ENCODE assay signal across 11 cellular contexts in genomic region chr11:13354335-13354734, GRCh38.
DNase-seq lines count a peak whose midpoint lies in the region; ATAC-seq and TF ChIP-seq lines count a peak whose summit lies in the region.
"Had no signal": no experiment of that assay in that cellular context is flagged by ENCODE, and none has a peak within 500 bp of the region (broad histone marks: within the 10 kb centered on the region; RNA-seq: fewer than 3 reads in every experiment).

No MANE protein-coding gene starts in this region.

- no TSS peak for BruUV-seq in Calu3 (replicated peaks; lab: Mats Ljungman, UMichigan)

- no peaks in the 10 kb centered on the region for H3K9me3 Mint-ChIP-seq in Calu3 (ENCODE audit: low read depth, unreplicated experiment)

- no peaks in the 10 kb centered on the region for H3K27me3 Mint-ChIP-seq in Calu3 (ENCODE audit: unreplicated experiment)

- no peak for DNase-seq in Calu3
- peak; percentile 40 for DNase-seq in HT1080 (ENCODE audit: low read depth)
- DNase-seq in left colon = no peak
- no peak for DNase-seq in NCI-H2081 (lab: John Stamatoyannopoulos, UW)
- DNase-seq in NCI-H524 (lab: John Stamatoyannopoulos, UW) = no peak
- DNase-seq in anterior cingulate cortex (lab: John Stamatoyannopoulos, UW) = no peak
- DNase-seq: activated T-cell treated with anti-CD3 and anti-CD28 coated beads, Interleukin-2, amount 50 U/mL, for 1 hour; stomach had no signal

- CTCF ChIA-PET in Calu3 (lab: Charles Lee) = interaction anchor here (0.6 kb wide), 1 partner anchor 552 kb away, joined by 4 read pairs; no protein-coding TSS in a partner anchor

- intact Hi-C loops in Calu3 (cut with micrococcal nuclease; ENCODE audit: unreplicated experiment) = no loop called here
- intact Hi-C loops in left colon (cut with DNase I, micrococcal nuclease) = no loop called here

- ATAC-seq in left colon (peak; percentile 70), HG03196 (IDR thresholded peaks at IDR 0.05; ENCODE audit: unreplicated experiment) (no peak)

- no peaks in the 10 kb centered on the region for H3K36me3 Mint-ChIP-seq in Calu3 (ENCODE audit: insufficient read depth, unreplicated experiment)

- no peaks in the 10 kb centered on the region for H3K4me1 Mint-ChIP-seq in Calu3 (ENCODE audit: low read depth, unreplicated experiment)

- no peak overlapping the region for H3K27ac Mint-ChIP-seq in Calu3 (ENCODE audit: unreplicated experiment)

- no peak overlapping the region for H3K4me3 ChIP-seq in WI38 (ENCODE audit: low read depth, low read length)
- H3K4me3 ChIP-seq: esophagus muscularis mucosa, stomach had no signal

- TF ChIP-seq CTCF in Calu3 (IDR thresholded peaks at IDR 0.05; ENCODE audit: unreplicated experiment) (peak; percentile 35), WI38 (IDR thresholded peaks at IDR 0.05; ENCODE audit: low read depth, low read length) (0 out of 2 replicates have a peak, but pooled peaks have one; percentile 14)

- no peak overlapping the region for H3K4me3 Mint-ChIP-seq in Calu3 (ENCODE audit: low read depth, unreplicated experiment)
